ENCODE assay signal across 21 cellular contexts in genomic region chr1:58890091-58890490, GRCh38.
A peak's percentile ranks its signal among the peaks of the same experiment; 100 is the strongest.
DNase-seq lines count a peak whose midpoint lies in the region; ATAC-seq, FAIRE-seq and TF ChIP-seq lines count a peak whose summit lies in the region.
"Had no signal": no experiment of that assay in that cellular context is flagged by ENCODE, and none has a peak within 500 bp of the region (broad histone marks: within the 10 kb centered on the region; RNA-seq: fewer than 3 reads in every experiment).

No MANE protein-coding gene starts in this region.

- no peak for TF ChIP-seq RAD21 in H1 (IDR thresholded peaks at IDR 0.05 in 1 of 2, conservative IDR thresholded peaks at IDR 0.05 in 1 of 2; ENCODE audit: low read depth in 2 of 2, low read length in 2 of 2)

- H2AK5ac ChIP-seq in H1 (ENCODE audit: low read depth, low read length), result no peak overlapping the region

- TF ChIP-seq POLR2A in H1 (IDR thresholded peaks at IDR 0.05; ENCODE audit: control extremely low read depth in 1 of 2, low read depth in 2 of 2, low read length in 2 of 2) (no peak), suprapubic skin (IDR thresholded peaks at IDR 0.05) (no peak)

- TF ChIP-seq CTCF in right atrium auricular region (IDR thresholded peaks at IDR 0.05), result no peak
- no peak for TF ChIP-seq CTCF in H1 (IDR thresholded peaks at IDR 0.05; ENCODE audit: control extremely low read depth in 1 of 3, insufficient read depth in 1 of 3, low read depth in 1 of 3, low read length in 3 of 3)
- no peak for TF ChIP-seq CTCF in suprapubic skin (IDR thresholded peaks at IDR 0.05)

- no peaks in the 10 kb centered on the region for H4K20me1 ChIP-seq in H1 (replicated peaks in 1 of 2; ENCODE audit: control insufficient read depth in 1 of 2, insufficient read depth in 2 of 2, low read length in 2 of 2)
- H4K20me1 ChIP-seq: BLaER1 had no signal

- no peaks in the 10 kb centered on the region for H3K79me1 ChIP-seq in H1 (ENCODE audit: low read depth, low read length)

- ATAC-seq in Right ventricle myocardium inferior (peak; percentile 46), right cardiac atrium (peak; percentile 25 to 31)
- ATAC-seq: A549; CD8-positive, alpha-beta T cell had no signal

- H3K4me2 ChIP-seq in H1 (ENCODE audit: insufficient read depth in 1 of 2, low read depth in 2 of 2, low read length in 2 of 2), result no peak overlapping the region
- H3K4me2 ChIP-seq: A549, BLaER1 had no signal

- H3K27ac ChIP-seq in right atrium auricular region (no peak overlapping the region), H1 (ENCODE audit: low read depth, low read length) (no peak overlapping the region), right cardiac atrium (ENCODE audit: low read length) (no peak overlapping the region), suprapubic skin (peak overlapping the region; percentile 45)
- H3K27ac ChIP-seq: 22Rv1, BLaER1, GM23248 had no signal

- no peak for FAIRE-seq in H1 (lab: Jason Lieb, UNC)
- FAIRE-seq: A549, GM12891, GM18507, H54 had no signal

- no peak overlapping the region for H2BK5ac ChIP-seq in H1 (ENCODE audit: low read depth, low read length)

- no peak overlapping the region for H3K23ac ChIP-seq in H1 (ENCODE audit: insufficient read length)

- no peak for TF ChIP-seq EP300 in H1 (IDR thresholded peaks at IDR 0.05; ENCODE audit: borderline replicate concordance in 1 of 2, low read depth in 2 of 2, low read length in 2 of 2)
- no peak for TF ChIP-seq EP300 in suprapubic skin (IDR thresholded peaks at IDR 0.05)

- H3K14ac ChIP-seq in H1 (ENCODE audit: insufficient read length), result no peak overlapping the region

- DNase-seq in Right ventricle myocardium inferior (ENCODE audit: missing footprints) (no peak), right atrium auricular region (ENCODE audit: low spot score) (no peak), H1 (ENCODE audit: low read depth in 1 of 2, low spot score in 2 of 2) (no peak), right cardiac atrium (peak in 2 of 3 donors; percentile 56 to 77), suprapubic skin (ENCODE audit: low spot score in 2 of 2) (no peak), AG08396 (ENCODE audit: low spot score) (no peak), SW480 (ENCODE audit: low spot score) (no peak)
- DNase-seq in stimulated activated CD4-positive, alpha-beta T cell treated with anti-CD3 and anti-CD28 coated beads, Interleukin-15, amount 100 ng/mL, for 24 hours, result no peak
- DNase-seq: Calu3; CD8-positive, alpha-beta T cell; DMS53; DND-41; EL; GM23248; HCEC 1CT had no signal

- no peak overlapping the region for H2BK12ac ChIP-seq in H1 (ENCODE audit: low read depth, low read length)

- no peak overlapping the region for H4K8ac ChIP-seq in H1 (ENCODE audit: extremely low read depth, insufficient read depth, low read length)

- H3K4ac ChIP-seq in H1 (replicated peaks; ENCODE audit: insufficient read length, low read depth, low read length), result no peak overlapping the region

- H3K56ac ChIP-seq in H1 (replicated peaks; ENCODE audit: insufficient read length, low read depth, low read length), result no peak overlapping the region

- H3K4me3 ChIP-seq in right atrium auricular region (no peak overlapping the region), H1 (ENCODE audit: extremely low read depth in 1 of 4, insufficient read depth in 2 of 4, low read depth in 3 of 4, low read length in 4 of 4) (no peak overlapping the region), right cardiac atrium (ENCODE audit: low read length) (no peak overlapping the region), suprapubic skin (no peak overlapping the region)
- H3K4me3 ChIP-seq: A549, BLaER1, GM23248 had no signal

- CTCF ChIA-PET in H1 (lab: Charles Lee; ENCODE audit: partially characterized antibody), result interaction anchor here (1.3 to 3.5 kb wide), 5 partner anchors 10 to 400 kb away, joined by 3 to 21 read pairs (median 5); no protein-coding TSS in a partner anchor

- H3K36me3 ChIP-seq in right atrium auricular region (no peaks in the 10 kb centered on the region), H1 (ENCODE audit: control insufficient read depth in 2 of 4, insufficient read depth in 4 of 4, low read length in 3 of 4) (no peaks in the 10 kb centered on the region), suprapubic skin (no peaks in the 10 kb centered on the region)
- H3K36me3 ChIP-seq: BLaER1 had no signal

- no peaks in the 10 kb centered on the region for H3K23me2 ChIP-seq in H1 (ENCODE audit: low read depth, low read length)

- no peak overlapping the region for H4K91ac ChIP-seq in H1 (replicated peaks; ENCODE audit: insufficient read length, low read length)

- H3K18ac ChIP-seq in H1 (ENCODE audit: extremely low read depth, low read length), result no peak overlapping the region

- H2BK120ac ChIP-seq in H1 (replicated peaks; ENCODE audit: low read depth, low read length), result no peak overlapping the region

- H3K9me3 ChIP-seq in right atrium auricular region (no peaks in the 10 kb centered on the region), H1 (ENCODE audit: insufficient read depth in 2 of 2, low read depth in 1 of 2, low read length in 1 of 2) (no peaks in the 10 kb centered on the region), right cardiac atrium (ENCODE audit: control insufficient read depth, low read length) (no peaks in the 10 kb centered on the region), suprapubic skin (no peaks in the 10 kb centered on the region)
- H3K9me3 ChIP-seq: A549, BLaER1 had no signal

- peaks cover 0 to 62% of the 10 kb centered on the region in 2 donors for H3K4me1 ChIP-seq in right atrium auricular region
- no peaks in the 10 kb centered on the region for H3K4me1 ChIP-seq in H1 (replicated peaks in 1 of 4; ENCODE audit: control insufficient read depth in 3 of 4, insufficient read depth in 4 of 4, low read length in 3 of 4)
- peaks cover 20% of the 10 kb centered on the region for H3K4me1 ChIP-seq in right cardiac atrium (ENCODE audit: control insufficient read depth, insufficient read depth, low read length)
- H3K4me1 ChIP-seq in suprapubic skin, result peaks cover 45% of the 10 kb centered on the region

- 0 out of 2 replicates have a peak overlapping the region, but pooled peaks have one; percentile 8 for H2BK15ac ChIP-seq in H1 (ENCODE audit: low read length)

- WGBS in H1 (ENCODE audit: extremely low coverage in 1 of 2, insufficient coverage in 1 of 2, insufficient read length in 1 of 2, insufficient replicate concordance in 2 of 2, low coverage in 1 of 2, low lambda C conversion rate in 2 of 2, missing lambda C conversion rate in 1 of 2), 2 experiments, result 93% methylated on average over 3 of the region's 3 CpGs; no CpG with 5 or more reads in 1 of the 2 experiments
- WGBS in right cardiac atrium, result 70% methylated on average over 3 of the region's 3 CpGs
- 84% methylated on average over 3 of the region's 3 CpGs for WGBS in suprapubic skin

- intact Hi-C loops in Right ventricle myocardium inferior (cut with DNase I), result no loop called here
- intact Hi-C loops in right cardiac atrium (cut with DNase I), result loop anchor here in 1 of 4 donors (10.0 kb wide), 1 partner anchor 105 kb away; the partner anchor contains the start of gene JUN

- H3K79me2 ChIP-seq in H1 (ENCODE audit: control insufficient read depth in 1 of 2, insufficient read depth in 2 of 2, low read length in 2 of 2), result no peaks in the 10 kb centered on the region

- H2AFZ ChIP-seq in H1 (ENCODE audit: low read length), result no peak overlapping the region
- H2AFZ ChIP-seq: GM23248 had no signal

- H2BK20ac ChIP-seq in H1 (ENCODE audit: low read length), result no peak overlapping the region

- H3K27me3 ChIP-seq in right atrium auricular region, result no peaks in the 10 kb centered on the region
- H3K27me3 ChIP-seq in H1 (replicated peaks in 1 of 4; ENCODE audit: control insufficient read depth in 3 of 4, extremely low read depth in 1 of 4, insufficient read depth in 3 of 4, low read length in 3 of 4), result no peaks in the 10 kb centered on the region
- no peaks in the 10 kb centered on the region for H3K27me3 ChIP-seq in right cardiac atrium (ENCODE audit: control insufficient read depth, insufficient read depth)
- H3K27me3 ChIP-seq in suprapubic skin, result no peaks in the 10 kb centered on the region
- H3K27me3 ChIP-seq: BLaER1 had no signal

- H3K9ac ChIP-seq in H1 (replicated peaks in 1 of 4; ENCODE audit: extremely low read depth in 1 of 4, low read depth in 3 of 4, low read length in 3 of 4), result no peak overlapping the region
- H3K9ac ChIP-seq: BLaER1, GM23248 had no signal

- no peak overlapping the region for H4K5ac ChIP-seq in H1 (ENCODE audit: insufficient read length, low read depth, low read length)

- POLR2A ChIA-PET in H1 (lab: Charles Lee; ENCODE audit: partially characterized antibody), result no interaction called here

TF ChIP-seq in H1, 55 proteins besides CTCF, POLR2A, EP300 and RAD21:
- no peak for TF ChIP-seq TCF12 (IDR thresholded peaks at IDR 0.05; ENCODE audit: low read depth, low read length)
- no peak for TF ChIP-seq SAP30 (IDR thresholded peaks at IDR 0.05; ENCODE audit: insufficient read depth, insufficient replicate concordance, low read length)
- TF ChIP-seq CHD2 (IDR thresholded peaks at IDR 0.05; ENCODE audit: low read length), result no peak
- TF ChIP-seq SIX5 (IDR thresholded peaks at IDR 0.05; ENCODE audit: low read depth, low read length), result no peak
- no peak for TF ChIP-seq TAF1 (IDR thresholded peaks at IDR 0.05; ENCODE audit: low read depth, low read length)
- TF ChIP-seq EGR1 (IDR thresholded peaks at IDR 0.05; ENCODE audit: borderline replicate concordance, low read depth, low read length), result no peak
- TF ChIP-seq JUND (IDR thresholded peaks at IDR 0.05; ENCODE audit: low read length), result no peak
- TF ChIP-seq NANOG (IDR thresholded peaks at IDR 0.05; ENCODE audit: insufficient read depth, low read depth, low read length, poor library complexity, severe bottlenecking), result no peak
- TF ChIP-seq YY1 (IDR thresholded peaks at IDR 0.05; ENCODE audit: low read depth, low read length), result no peak
- TF ChIP-seq CHD1 (IDR thresholded peaks at IDR 0.05; ENCODE audit: low read depth, low read length), result no peak
- TF ChIP-seq RBBP5 (IDR thresholded peaks at IDR 0.05; ENCODE audit: borderline replicate concordance, low read depth, low read length), result no peak
- no peak for TF ChIP-seq EZH2 (IDR thresholded peaks at IDR 0.05; ENCODE audit: low read depth, low read length, severe bottlenecking)
- no peak for TF ChIP-seq TBP (IDR thresholded peaks at IDR 0.05; ENCODE audit: low read depth, low read length)
- no peak for TF ChIP-seq HDAC2 (IDR thresholded peaks at IDR 0.05; ENCODE audit: borderline replicate concordance in 1 of 2, low read depth in 2 of 2, low read length in 2 of 2)
- TF ChIP-seq SP1 (IDR thresholded peaks at IDR 0.05; ENCODE audit: low read depth, low read length), result no peak
- TF ChIP-seq KDM4A (IDR thresholded peaks at IDR 0.05; ENCODE audit: low read depth, low read length, severe bottlenecking), result no peak
- no peak for TF ChIP-seq SIN3A (conservative IDR thresholded peaks at IDR 0.05 in 1 of 2, IDR thresholded peaks at IDR 0.05 in 1 of 2; ENCODE audit: low read depth in 1 of 2, low read length in 2 of 2)
- TF ChIP-seq ASH2L (IDR thresholded peaks at IDR 0.05; ENCODE audit: low read length), result no peak
- TF ChIP-seq SP2 (IDR thresholded peaks at IDR 0.05; ENCODE audit: low read length), result no peak
- no peak for TF ChIP-seq SRF (IDR thresholded peaks at IDR 0.05; ENCODE audit: low read depth, low read length)

Comparison
In these comparisons a context has a peak if more than half of its experiments do, and no peak if none do; other contexts are left out.
1. DNase-seq: peak in right cardiac atrium (2 of 3); none in Right ventricle myocardium inferior (single experiment), right atrium auricular region (single experiment), H1 (0 of 2), suprapubic skin (0 of 2), stimulated activated CD4-positive, alpha-beta T cell treated with anti-CD3 and anti-CD28 coated beads, Interleukin-15, amount 100 ng/mL, for 24 hours (single experiment), AG08396 (single experiment) and SW480 (single experiment).